Comparison of ENCODE assay signal across 8 cellular contexts in genomic region chr14:52315355-52315718, GRCh38. TPM values are rescaled to one million over a fixed set of nuclear protein-coding genes. Genes with fewer than 3 reads are reported as not detected.
DNase-seq lines count a peak whose midpoint lies in the region; ATAC-seq, FAIRE-seq and TF ChIP-seq lines count a peak whose summit lies in the region.

No MANE protein-coding gene starts in this region.

- peaks cover 85 to 94% (median 87%) of the 10 kb centered on the region in 3 donors for H3K4me1 Mint-ChIP-seq in T-cell

- peaks cover 30% of the 10 kb centered on the region for H3K36me3 Mint-ChIP-seq in T-cell

- ATAC-seq in T-cell (replicated peaks in 1 of 4) (peak; percentile 21 to 30 (median 26)), sciatic nerve (peak; percentile 18)

- H3K27me3 Mint-ChIP-seq in T-cell: peaks cover 0 to 6% of the 10 kb centered on the region in 2 donors

- H3K4me3 ChIP-seq in fibroblast of the aortic adventitia (ENCODE audit: low read depth, low read length): peak overlapping the region; percentile 85

- CTCF ChIA-PET in T-cell (lab: Charles Lee): no interaction called here

- intact Hi-C loops in sciatic nerve (cut with DNase I): no loop called here

- DNase-seq in GM19239 (ENCODE audit: insufficient read length, low spot score): no peak
- peak in 3 of 34 experiments; percentile 7 to 29 (median 15) for DNase-seq in T-cell
- peak; percentile 40 for DNase-seq in fibroblast of the aortic adventitia (ENCODE audit: low read depth)
- DNase-seq in sciatic nerve (ENCODE audit: low spot score): no peak
- no peak for DNase-seq in HTR-8/SVneo (ENCODE audit: insufficient read length, low spot score)
- no peak for DNase-seq in NCI-H526 treated with DMSO at 0.1 percent for 48 hours (lab: John Stamatoyannopoulos, UW)
- DNase-seq in G401 (ENCODE audit: low spot score): no peak
- DNase-seq in activated effector memory CD4-positive, alpha-beta T cell treated with anti-CD3 and anti-CD28 coated beads, Interleukin-2, amount 50 U/mL, for 16 hours: no peak

- no peak for TF ChIP-seq CTCF in fibroblast of the aortic adventitia (IDR thresholded peaks at IDR 0.05; ENCODE audit: insufficient read depth, low read length)

- no peaks in the 10 kb centered on the region for H3K9me3 Mint-ChIP-seq in T-cell

- POLR2A ChIA-PET in T-cell (lab: Charles Lee): no interaction called here

- H3K27ac Mint-ChIP-seq in T-cell: peak overlapping the region; percentile 95 to 98

- peak overlapping the region; percentile 99 to 100 (median 99) for H3K4me3 Mint-ChIP-seq in T-cell

- peak; percentile 14 for FAIRE-seq in GM19239 (lab: Jason Lieb, UNC)
- no peak for FAIRE-seq in HTR-8/SVneo (lab: Jason Lieb, UNC)

- in situ Hi-C loops in G401 (cut with HindIII; ENCODE audit: low sequenced_read_pairs): no loop called here

RNA-seq across cellular contexts. Expression of gene PTGER2, which starts 1.2 kb away (rescaled TPM):
- total RNA-seq in T-cell: 10 to 100 TPM; 38.8 to 68.0 (median 54.7) TPM
- total RNA-seq in fibroblast of the aortic adventitia (ENCODE audit: low replicate concordance): 1.6 and 50.1 TPM in 2 replicates
- 8.5 TPM for total RNA-seq in sciatic nerve
- 0.10 and 0.43 TPM in 2 replicates for total RNA-seq in G401 (2014; rRNA removed; shearing (Covaris generic))

RNA-seq across cellular contexts. Expression of gene PTGDR, which starts 47.8 kb away (rescaled TPM):
- 1 to 10 TPM; 1.8 to 8.9 (median 5.2) TPM for total RNA-seq in T-cell
- total RNA-seq in fibroblast of the aortic adventitia (ENCODE audit: low replicate concordance): 1.8 and 2.5 TPM in 2 replicates
- total RNA-seq in sciatic nerve: 4.2 TPM
- not detected in 2 replicates for total RNA-seq in G401 (2014; rRNA removed; shearing (Covaris generic))
